Comparison of ENCODE assay signal across 23 cellular contexts in genomic region chr1:110055493-110056283, GRCh38. TPM values are rescaled to one million over a fixed set of nuclear protein-coding genes. Genes with fewer than 3 reads are reported as not detected.
DNase-seq lines count a peak whose midpoint lies in the region; ATAC-seq, FAIRE-seq and TF ChIP-seq lines count a peak whose summit lies in the region.
"Had no signal": no experiment of that assay in that cellular context is flagged by ENCODE, and none has a peak within 500 bp of the region (broad histone marks: within the 10 kb centered on the region; RNA-seq: fewer than 3 reads in every experiment).

No MANE protein-coding gene starts in this region.

- H3K9ac ChIP-seq in keratinocyte (ENCODE audit: control insufficient read depth, extremely low read depth, insufficient read depth, low read length) (no peak overlapping the region), HepG2 (ENCODE audit: insufficient read depth, low read depth, low read length) (no peak overlapping the region)

- no peak for TF ChIP-seq CTCF in activated CD8-positive, alpha-beta T cell treated with anti-CD3 and anti-CD28 coated beads for 36 hours (IDR thresholded peaks at IDR 0.05)
- TF ChIP-seq CTCF in cardiac fibroblast (IDR thresholded peaks at IDR 0.05; ENCODE audit: low read depth, low read length) (no peak), keratinocyte (optimal IDR thresholded peaks at IDR 0.05 in 1 of 3, IDR thresholded peaks at IDR 0.05 in 1 of 3, conservative IDR thresholded peaks at IDR 0.05 in 1 of 3; ENCODE audit: extremely low read depth in 1 of 3, insufficient read depth in 2 of 3, low read length in 3 of 3) (no peak), HepG2 (CRISPR knock-in tag; IDR thresholded peaks at IDR 0.05) (no peak)

- H3K4me3 ChIP-seq in cardiac fibroblast (replicated peaks in 1 of 2; ENCODE audit: low read depth in 2 of 2, low read length in 2 of 2) (no peak overlapping the region), keratinocyte (ENCODE audit: control insufficient read depth in 2 of 3, extremely low read depth in 1 of 3, insufficient read depth in 2 of 3, low read depth in 1 of 3, low read length in 3 of 3) (no peak overlapping the region), HepG2 (replicated peaks in 1 of 3; ENCODE audit: insufficient read depth in 1 of 3, low read depth in 2 of 3, low read length in 3 of 3) (no peak overlapping the region)
- H3K4me3 ChIP-seq: HAP-1, spleen had no signal

- no peak for DNase-seq in activated CD8-positive, alpha-beta T cell treated with anti-CD3 and anti-CD28 coated beads, Interleukin-2, amount 10 ng/mL, durations not matched to agents 7 days and 5 days
- DNase-seq in activated CD8-positive, alpha-beta T cell treated with anti-CD3 and anti-CD28 coated beads for 36 hours = no peak
- peak; percentile 22 to 59 for DNase-seq in cardiac fibroblast (ENCODE audit: low read depth in 2 of 2)
- no peak for DNase-seq in keratinocyte (ENCODE audit: low read depth, low spot score)
- DNase-seq in epidermal melanocyte (ENCODE audit: insufficient read length, low spot score) = no peak
- DNase-seq in HepG2 (ENCODE audit: low spot score) = no peak
- DNase-seq in HK-2 (ENCODE audit: unreplicated experiment) = no peak
- DNase-seq: activated CD4-positive, alpha-beta T cell treated with anti-CD3 and anti-CD28 coated beads, Interleukin-2, amount 50 U/mL, for 1 hour; activated naive CD4-positive, alpha-beta T cell treated with anti-CD3 and anti-CD28 coated beads, Interleukin-2, amount 10 ng/mL, durations not matched to agents 7 days and 5 days; activated T-cell treated with anti-CD3 and anti-CD28 coated beads for 4 hours; CD4-positive, alpha-beta T cell; left ventricle myocardium superior; NCI-H1417; NCI-H774; spleen had no signal

- no peak for TF ChIP-seq EP300 in HepG2 (IDR thresholded peaks at IDR 0.05; ENCODE audit: low read depth in 2 of 2, low read length in 2 of 2)
- no peak for TF ChIP-seq EP300 in HepG2 (CRISPR knock-in tag; IDR thresholded peaks at IDR 0.05; ENCODE audit: borderline replicate concordance)

- no peak for TF ChIP-seq RAD21 in HepG2 (CRISPR knock-in tag; IDR thresholded peaks at IDR 0.05)

- H3K4me1 ChIP-seq in keratinocyte (ENCODE audit: control insufficient read depth, extremely low read depth, insufficient read depth, low read length) = peaks cover 30% of the 10 kb centered on the region
- H3K4me1 ChIP-seq in HepG2 (ENCODE audit: insufficient read depth, low read length) = peaks cover 17% of the 10 kb centered on the region
- H3K4me1 ChIP-seq: HAP-1 had no signal

- H3K9me3 Mint-ChIP-seq in activated CD8-positive, alpha-beta T cell treated with anti-CD3 and anti-CD28 coated beads, Interleukin-2, amount 10 ng/mL, durations not matched to agents 7 days and 5 days (ENCODE audit: insufficient read depth) = no peaks in the 10 kb centered on the region
- no peaks in the 10 kb centered on the region for H3K9me3 Mint-ChIP-seq in activated CD8-positive, alpha-beta T cell treated with anti-CD3 and anti-CD28 coated beads for 36 hours
- H3K9me3 Mint-ChIP-seq: activated naive CD4-positive, alpha-beta T cell treated with anti-CD3 and anti-CD28 coated beads, Interleukin-2, amount 10 ng/mL, durations not matched to agents 7 days and 5 days; brain; CD4-positive, alpha-beta T cell had no signal

- no peaks in the 10 kb centered on the region for H3K27me3 Mint-ChIP-seq in activated CD8-positive, alpha-beta T cell treated with anti-CD3 and anti-CD28 coated beads, Interleukin-2, amount 10 ng/mL, durations not matched to agents 7 days and 5 days (ENCODE audit: low read depth)
- H3K27me3 Mint-ChIP-seq in activated CD8-positive, alpha-beta T cell treated with anti-CD3 and anti-CD28 coated beads for 36 hours = no peaks in the 10 kb centered on the region
- H3K27me3 Mint-ChIP-seq: activated naive CD4-positive, alpha-beta T cell treated with anti-CD3 and anti-CD28 coated beads, Interleukin-2, amount 10 ng/mL, durations not matched to agents 7 days and 5 days; CD4-positive, alpha-beta T cell had no signal

- H2AFZ ChIP-seq in keratinocyte (ENCODE audit: control insufficient read depth, low read length) = no peak overlapping the region
- no peak overlapping the region for H2AFZ ChIP-seq in HepG2 (ENCODE audit: low read length)

- intact Hi-C loops in activated CD8-positive, alpha-beta T cell treated with anti-CD3 and anti-CD28 coated beads for 36 hours (cut with micrococcal nuclease) = no loop called here
- intact Hi-C loops in HepG2 (cut with micrococcal nuclease; ENCODE audit: unreplicated experiment) = no loop called here

- peaks cover 8% of the 10 kb centered on the region for H3K9me1 ChIP-seq in keratinocyte (ENCODE audit: control insufficient read depth, extremely low read depth, insufficient read depth, low read length)

- H3K4me2 ChIP-seq in keratinocyte (ENCODE audit: control insufficient read depth, extremely low read depth, insufficient read depth, low read depth, low read length) (peak overlapping the region; percentile 59), HepG2 (ENCODE audit: low read depth, low read length) (no peak overlapping the region)

- H3K36me3 ChIP-seq in keratinocyte (ENCODE audit: control insufficient read depth in 2 of 2, extremely low read depth in 1 of 2, insufficient read depth in 2 of 2, low read length in 2 of 2) (peaks cover 34 to 60% of the 10 kb centered on the region in 2 experiments), HepG2 (replicated peaks in 1 of 2; ENCODE audit: control insufficient read depth in 1 of 2, insufficient read depth in 2 of 2, low read length in 2 of 2) (peaks cover 27 to 63% of the 10 kb centered on the region in 2 experiments)

- in situ Hi-C loops in HepG2 (cut with HindIII; ENCODE audit: extremely low pct_ligation_motif_present, low pct_unique_long_range_greater_than_20kb) = no loop called here

- dilution Hi-C loops in keratinocyte (cut with MboI; ENCODE audit: extremely low pct_ligation_motif_present, low sequenced_read_pairs) = no loop called here

- WGBS in HepG2 (ENCODE audit: low lambda C conversion rate) = 90% methylated on average over 5 of the region's 5 CpGs

- H3K79me2 ChIP-seq in keratinocyte (ENCODE audit: control insufficient read depth, insufficient read depth, low read length) (no peaks in the 10 kb centered on the region), HepG2 (ENCODE audit: insufficient read depth, low read length) (no peaks in the 10 kb centered on the region)

- no TSS peak for BruUV-seq in HepG2 (replicated peaks; lab: Mats Ljungman, UMichigan)

- H3K4me3 Mint-ChIP-seq in activated CD8-positive, alpha-beta T cell treated with anti-CD3 and anti-CD28 coated beads, Interleukin-2, amount 10 ng/mL, durations not matched to agents 7 days and 5 days = no peak overlapping the region
- H3K4me3 Mint-ChIP-seq in activated CD8-positive, alpha-beta T cell treated with anti-CD3 and anti-CD28 coated beads for 36 hours = no peak overlapping the region
- H3K4me3 Mint-ChIP-seq: activated naive CD4-positive, alpha-beta T cell treated with anti-CD3 and anti-CD28 coated beads, Interleukin-2, amount 10 ng/mL, durations not matched to agents 7 days and 5 days; brain; CD4-positive, alpha-beta T cell had no signal

- POLR2A ChIA-PET in activated CD8-positive, alpha-beta T cell treated with anti-CD3 and anti-CD28 coated beads, Interleukin-2, amount 10 ng/mL, durations not matched to agents 7 days and 5 days (lab: Charles Lee) = no interaction called here
- POLR2A ChIA-PET in activated CD8-positive, alpha-beta T cell treated with anti-CD3 and anti-CD28 coated beads for 36 hours (lab: Charles Lee) = interaction anchor here (0.7 kb wide), 1 partner anchor 36 kb away, joined by 3 read pairs; no protein-coding TSS in a partner anchor
- POLR2A ChIA-PET in HepG2 (lab: Yijun Ruan, JAX) = no interaction called here

- TF ChIP-seq POLR2A in HepG2 (IDR thresholded peaks at IDR 0.05; ENCODE audit: insufficient read depth in 1 of 2, low read depth in 2 of 2, low read length in 2 of 2) = no peak

- peaks cover 42% of the 10 kb centered on the region for H3K36me3 Mint-ChIP-seq in activated CD8-positive, alpha-beta T cell treated with anti-CD3 and anti-CD28 coated beads, Interleukin-2, amount 10 ng/mL, durations not matched to agents 7 days and 5 days (ENCODE audit: low read depth)
- peaks cover 37% of the 10 kb centered on the region for H3K36me3 Mint-ChIP-seq in activated CD8-positive, alpha-beta T cell treated with anti-CD3 and anti-CD28 coated beads for 36 hours (ENCODE audit: low read depth)

- H3K27ac ChIP-seq in keratinocyte (ENCODE audit: control insufficient read depth, insufficient read depth, low read length) (peak overlapping the region; percentile 6), HepG2 (ENCODE audit: extremely low read length, insufficient read depth, low read length) (no peak overlapping the region)
- H3K27ac ChIP-seq: 22Rv1 had no signal

- CTCF ChIA-PET in activated CD8-positive, alpha-beta T cell treated with anti-CD3 and anti-CD28 coated beads, Interleukin-2, amount 10 ng/mL, durations not matched to agents 7 days and 5 days (lab: Charles Lee) = interaction anchor here (1.3 to 5.6 kb wide), 3 partner anchors 20 to 405 kb away, joined by 4 to 40 read pairs (median 6); partner anchors contain the start of gene STRIP1
- CTCF ChIA-PET in activated CD8-positive, alpha-beta T cell treated with anti-CD3 and anti-CD28 coated beads for 36 hours (lab: Charles Lee) = interaction anchor here (1.7 to 12.4 kb wide), 6 partner anchors 9 to 107 kb away, joined by 4 to 251 read pairs (median 68); partner anchors contain the start of genes STRIP1 and UBL4B
- CTCF ChIA-PET in HepG2 (lab: Yijun Ruan, JAX; ENCODE audit: low intra/inter-chr PET ratio, low total read pairs) = interaction anchor here (3.5 kb wide), 1 partner anchor 50 kb away, joined by 20 read pairs; no protein-coding TSS in a partner anchor

- no peak for FAIRE-seq in keratinocyte (lab: Jason Lieb, UNC)
- no peak for FAIRE-seq in HepG2 (lab: Jason Lieb, UNC)
- FAIRE-seq: GM19239, TTC549 had no signal

- peak overlapping the region; percentile 50 for H3K27ac Mint-ChIP-seq in activated CD8-positive, alpha-beta T cell treated with anti-CD3 and anti-CD28 coated beads, Interleukin-2, amount 10 ng/mL, durations not matched to agents 7 days and 5 days
- H3K27ac Mint-ChIP-seq in activated CD8-positive, alpha-beta T cell treated with anti-CD3 and anti-CD28 coated beads for 36 hours = no peak overlapping the region
- H3K27ac Mint-ChIP-seq: activated naive CD4-positive, alpha-beta T cell treated with anti-CD3 and anti-CD28 coated beads, Interleukin-2, amount 10 ng/mL, durations not matched to agents 7 days and 5 days; brain; CD4-positive, alpha-beta T cell had no signal

- H4K20me1 ChIP-seq in keratinocyte (ENCODE audit: control insufficient read depth, extremely low read depth, insufficient read depth, low read length) (no peaks in the 10 kb centered on the region), HepG2 (ENCODE audit: insufficient read depth, low read length) (0 out of 2 replicates have a peak, but pooled peaks cover 3% of the 10 kb centered on the region)

- peaks cover 7% of the 10 kb centered on the region for H3K4me1 Mint-ChIP-seq in activated CD8-positive, alpha-beta T cell treated with anti-CD3 and anti-CD28 coated beads, Interleukin-2, amount 10 ng/mL, durations not matched to agents 7 days and 5 days (ENCODE audit: low read depth)
- H3K4me1 Mint-ChIP-seq in activated CD8-positive, alpha-beta T cell treated with anti-CD3 and anti-CD28 coated beads for 36 hours (ENCODE audit: low read depth) = no peaks in the 10 kb centered on the region
- H3K4me1 Mint-ChIP-seq: activated naive CD4-positive, alpha-beta T cell treated with anti-CD3 and anti-CD28 coated beads, Interleukin-2, amount 10 ng/mL, durations not matched to agents 7 days and 5 days had no signal

- H3K27me3 ChIP-seq in keratinocyte (ENCODE audit: control insufficient read depth, extremely low read depth, insufficient read depth, low read length) (no peaks in the 10 kb centered on the region), HepG2 (ENCODE audit: control insufficient read depth in 1 of 2, insufficient read depth in 2 of 2, low read length in 2 of 2) (no peaks in the 10 kb centered on the region)
- H3K27me3 ChIP-seq: spleen had no signal

- ATAC-seq in activated CD8-positive, alpha-beta T cell treated with anti-CD3 and anti-CD28 coated beads, Interleukin-2, amount 10 ng/mL, durations not matched to agents 7 days and 5 days = no peak
- no peak for ATAC-seq in activated CD8-positive, alpha-beta T cell treated with anti-CD3 and anti-CD28 coated beads for 36 hours
- ATAC-seq in HepG2 (no peak), HG03280 (IDR thresholded peaks at IDR 0.05; ENCODE audit: unreplicated experiment) (no peak)
- ATAC-seq: Panc1 had no signal

- H3K9me3 ChIP-seq in keratinocyte (ENCODE audit: control insufficient read depth, low read depth, low read length) (no peaks in the 10 kb centered on the region), HepG2 (ENCODE audit: low read length) (no peaks in the 10 kb centered on the region)
- H3K9me3 ChIP-seq: HAP-1, spleen had no signal

RNA-seq across cellular contexts. Expression of gene ALX3, which starts 14.8 kb away (rescaled TPM):
- not detected for total RNA-seq in activated CD8-positive, alpha-beta T cell treated with anti-CD3 and anti-CD28 coated beads, Interleukin-2, amount 10 ng/mL, durations not matched to agents 7 days and 5 days
- not detected for total RNA-seq in activated CD8-positive, alpha-beta T cell treated with anti-CD3 and anti-CD28 coated beads for 36 hours
- polyA plus RNA-seq in keratinocyte (not detected in 3 replicates), HepG2 (2011; rRNA removed) (not detected in 2 replicates)
- not detected for polyA plus RNA-seq in keratinocyte (2011; ENCODE audit: low read depth)
- polyA plus RNA-seq in keratinocyte (2011; cell fraction: cytosol; rRNA removed) = not detected in 2 replicates
- not detected in 2 replicates for polyA plus RNA-seq in keratinocyte (2011; cell fraction: nucleus; rRNA removed)
- not detected in 2 replicates for polyA plus RNA-seq in keratinocyte (2012; ENCODE audit: low replicate concordance)
- polyA minus RNA-seq in keratinocyte = not detected in 3 replicates
- not detected for polyA minus RNA-seq in keratinocyte (2011; cell fraction: cytosol; rRNA and poly(A)+ RNA removed)
- polyA minus RNA-seq in keratinocyte (2011; cell fraction: nucleus; rRNA and poly(A)+ RNA removed) = not detected in 2 replicates
- total RNA-seq in HepG2 (2016; rRNA removed; fragmentation: Illumina TruSeq; extraction: Trizol) = not detected in 2 replicates
- total RNA-seq in HepG2 (2016; cell fraction: cytosol; rRNA removed; fragmentation: Illumina TruSeq; extraction: Trizol; ENCODE audit: low read depth) = not detected in 2 replicates
- total RNA-seq in HepG2 (2016; cell fraction: insoluble cytoplasmic fraction; rRNA removed; fragmentation: Illumina TruSeq; extraction: Trizol) = not detected in 2 replicates
- total RNA-seq in HepG2 (2016; cell fraction: membrane; rRNA removed; fragmentation: Illumina TruSeq; extraction: Trizol) = not detected in 2 replicates
- not detected in 2 replicates for total RNA-seq in HepG2 (2016; cell fraction: nucleus; rRNA removed; fragmentation: Illumina TruSeq; extraction: Trizol)
- not detected in 2 replicates for polyA plus RNA-seq in HepG2 (2011; cell fraction: cytosol; rRNA removed)
- polyA plus RNA-seq in HepG2 (2011; cell fraction: nucleus; rRNA removed) = not detected in 2 replicates
- not detected in 2 replicates for polyA plus RNA-seq in HepG2 (2012)
- polyA plus RNA-seq in HepG2 (2016; cell fraction: cytosol; fragmentation: Illumina TruSeq; extraction: Trizol; ENCODE audit: low read depth) = not detected in 2 replicates
- not detected in 2 replicates for polyA plus RNA-seq in HepG2 (2016; cell fraction: insoluble cytoplasmic fraction; fragmentation: Illumina TruSeq; extraction: Trizol; ENCODE audit: low read depth)
- not detected in 2 replicates for polyA plus RNA-seq in HepG2 (2016; cell fraction: membrane; fragmentation: Illumina TruSeq; extraction: Trizol; ENCODE audit: low read depth)
- not detected in 2 replicates for polyA plus RNA-seq in HepG2 (2016; cell fraction: nucleus; fragmentation: Illumina TruSeq; extraction: Trizol; ENCODE audit: insufficient read depth, low read depth)
- not detected in 2 replicates for polyA minus RNA-seq in HepG2 (2011; rRNA and poly(A)+ RNA removed; ENCODE audit: low replicate concordance)
- not detected in 2 replicates for polyA minus RNA-seq in HepG2 (2011; cell fraction: cytosol; rRNA and poly(A)+ RNA removed)
- not detected in 2 replicates for polyA minus RNA-seq in HepG2 (2011; cell fraction: nucleus; rRNA and poly(A)+ RNA removed)
- total RNA-seq: CD4-positive, alpha-beta T cell; left ventricle myocardium superior; myocyte; spleen had no signal

RNA-seq across cellular contexts. Expression of gene STRIP1, which starts 21.3 kb away (rescaled TPM):
- 10 to 100 TPM; 33.2 to 35.9 TPM for total RNA-seq in activated CD8-positive, alpha-beta T cell treated with anti-CD3 and anti-CD28 coated beads, Interleukin-2, amount 10 ng/mL, durations not matched to agents 7 days and 5 days
- 10 to 100 TPM; 24.6 to 24.8 TPM for total RNA-seq in activated CD8-positive, alpha-beta T cell treated with anti-CD3 and anti-CD28 coated beads for 36 hours
- polyA plus RNA-seq in keratinocyte (24.6 to 31.8 TPM (median 28.9 TPM) in 3 replicates), HepG2 (2011; rRNA removed) (20.9 and 26.3 TPM in 2 replicates)
- polyA plus RNA-seq in keratinocyte (2011; ENCODE audit: low read depth) = 44.3 TPM
- 21.7 and 22.0 TPM in 2 replicates for polyA plus RNA-seq in keratinocyte (2011; cell fraction: cytosol; rRNA removed)
- polyA plus RNA-seq in keratinocyte (2011; cell fraction: nucleus; rRNA removed) = 69.0 and 72.7 TPM in 2 replicates
- polyA plus RNA-seq in keratinocyte (2012; ENCODE audit: low replicate concordance) = 20.3 and 21.5 TPM in 2 replicates
- 35.9 to 39.9 TPM (median 38.2 TPM) in 3 replicates for polyA minus RNA-seq in keratinocyte
- 17.8 TPM for polyA minus RNA-seq in keratinocyte (2011; cell fraction: cytosol; rRNA and poly(A)+ RNA removed)
- polyA minus RNA-seq in keratinocyte (2011; cell fraction: nucleus; rRNA and poly(A)+ RNA removed) = 39.6 and 53.4 TPM in 2 replicates
- total RNA-seq in HepG2 (2016; rRNA removed; fragmentation: Illumina TruSeq; extraction: Trizol) = 16.3 and 27.9 TPM in 2 replicates
- total RNA-seq in HepG2 (2016; cell fraction: cytosol; rRNA removed; fragmentation: Illumina TruSeq; extraction: Trizol; ENCODE audit: low read depth) = 6.2 and 7.1 TPM in 2 replicates
- total RNA-seq in HepG2 (2016; cell fraction: insoluble cytoplasmic fraction; rRNA removed; fragmentation: Illumina TruSeq; extraction: Trizol) = 14.0 and 27.8 TPM in 2 replicates
- 10.0 and 13.7 TPM in 2 replicates for total RNA-seq in HepG2 (2016; cell fraction: membrane; rRNA removed; fragmentation: Illumina TruSeq; extraction: Trizol)
- 37.6 and 44.2 TPM in 2 replicates for total RNA-seq in HepG2 (2016; cell fraction: nucleus; rRNA removed; fragmentation: Illumina TruSeq; extraction: Trizol)
- 15.1 and 16.2 TPM in 2 replicates for polyA plus RNA-seq in HepG2 (2011; cell fraction: cytosol; rRNA removed)
- 91.2 and 91.4 TPM in 2 replicates for polyA plus RNA-seq in HepG2 (2011; cell fraction: nucleus; rRNA removed)
- polyA plus RNA-seq in HepG2 (2012) = 16.7 and 21.2 TPM in 2 replicates
- 1.0 and 1.3 TPM in 2 replicates for polyA plus RNA-seq in HepG2 (2016; cell fraction: cytosol; fragmentation: Illumina TruSeq; extraction: Trizol; ENCODE audit: low read depth)
- 10.0 and 11.4 TPM in 2 replicates for polyA plus RNA-seq in HepG2 (2016; cell fraction: insoluble cytoplasmic fraction; fragmentation: Illumina TruSeq; extraction: Trizol; ENCODE audit: low read depth)
- 2.5 and 2.7 TPM in 2 replicates for polyA plus RNA-seq in HepG2 (2016; cell fraction: membrane; fragmentation: Illumina TruSeq; extraction: Trizol; ENCODE audit: low read depth)
- 50.1 TPM in 2 replicates for polyA plus RNA-seq in HepG2 (2016; cell fraction: nucleus; fragmentation: Illumina TruSeq; extraction: Trizol; ENCODE audit: insufficient read depth, low read depth)
- 42.0 and 70.7 TPM in 2 replicates for polyA minus RNA-seq in HepG2 (2011; rRNA and poly(A)+ RNA removed; ENCODE audit: low replicate concordance)
- 12.7 and 13.3 TPM in 2 replicates for polyA minus RNA-seq in HepG2 (2011; cell fraction: cytosol; rRNA and poly(A)+ RNA removed)
- 70.0 and 73.5 TPM in 2 replicates for polyA minus RNA-seq in HepG2 (2011; cell fraction: nucleus; rRNA and poly(A)+ RNA removed)

RNA-seq across cellular contexts. Expression of gene UBL4B, which starts 56.6 kb away (rescaled TPM):
- total RNA-seq in activated CD8-positive, alpha-beta T cell treated with anti-CD3 and anti-CD28 coated beads, Interleukin-2, amount 10 ng/mL, durations not matched to agents 7 days and 5 days = not detected
- total RNA-seq in activated CD8-positive, alpha-beta T cell treated with anti-CD3 and anti-CD28 coated beads for 36 hours = not detected
- polyA plus RNA-seq in keratinocyte (not detected in 3 replicates), HepG2 (2011; rRNA removed) (not detected in 2 replicates)
- polyA plus RNA-seq in keratinocyte (2011; ENCODE audit: low read depth) = not detected
- polyA plus RNA-seq in keratinocyte (2011; cell fraction: cytosol; rRNA removed) = not detected in 2 replicates
- polyA plus RNA-seq in keratinocyte (2011; cell fraction: nucleus; rRNA removed) = not detected in 2 replicates
- not detected in 2 replicates for polyA plus RNA-seq in keratinocyte (2012; ENCODE audit: low replicate concordance)
- polyA minus RNA-seq in keratinocyte = not detected in 3 replicates
- polyA minus RNA-seq in keratinocyte (2011; cell fraction: cytosol; rRNA and poly(A)+ RNA removed) = not detected
- not detected in 2 replicates for polyA minus RNA-seq in keratinocyte (2011; cell fraction: nucleus; rRNA and poly(A)+ RNA removed)
- total RNA-seq in HepG2 (2016; rRNA removed; fragmentation: Illumina TruSeq; extraction: Trizol) = not detected in 2 replicates
- total RNA-seq in HepG2 (2016; cell fraction: cytosol; rRNA removed; fragmentation: Illumina TruSeq; extraction: Trizol; ENCODE audit: low read depth) = not detected in 2 replicates
- total RNA-seq in HepG2 (2016; cell fraction: insoluble cytoplasmic fraction; rRNA removed; fragmentation: Illumina TruSeq; extraction: Trizol) = not detected in 2 replicates
- total RNA-seq in HepG2 (2016; cell fraction: membrane; rRNA removed; fragmentation: Illumina TruSeq; extraction: Trizol) = not detected in 2 replicates
- not detected in 2 replicates for total RNA-seq in HepG2 (2016; cell fraction: nucleus; rRNA removed; fragmentation: Illumina TruSeq; extraction: Trizol)
- polyA plus RNA-seq in HepG2 (2011; cell fraction: cytosol; rRNA removed) = not detected in 2 replicates
- polyA plus RNA-seq in HepG2 (2011; cell fraction: nucleus; rRNA removed) = not detected in 2 replicates
- not detected in 2 replicates for polyA plus RNA-seq in HepG2 (2012)
- not detected in 2 replicates for polyA plus RNA-seq in HepG2 (2016; cell fraction: cytosol; fragmentation: Illumina TruSeq; extraction: Trizol; ENCODE audit: low read depth)
- polyA plus RNA-seq in HepG2 (2016; cell fraction: insoluble cytoplasmic fraction; fragmentation: Illumina TruSeq; extraction: Trizol; ENCODE audit: low read depth) = not detected in 2 replicates
- polyA plus RNA-seq in HepG2 (2016; cell fraction: membrane; fragmentation: Illumina TruSeq; extraction: Trizol; ENCODE audit: low read depth) = not detected in 2 replicates
- not detected in 2 replicates for polyA plus RNA-seq in HepG2 (2016; cell fraction: nucleus; fragmentation: Illumina TruSeq; extraction: Trizol; ENCODE audit: insufficient read depth, low read depth)
- polyA minus RNA-seq in HepG2 (2011; rRNA and poly(A)+ RNA removed; ENCODE audit: low replicate concordance) = not detected in 2 replicates
- polyA minus RNA-seq in HepG2 (2011; cell fraction: cytosol; rRNA and poly(A)+ RNA removed) = not detected in 2 replicates
- not detected in 2 replicates for polyA minus RNA-seq in HepG2 (2011; cell fraction: nucleus; rRNA and poly(A)+ RNA removed)
- total RNA-seq: CD4-positive, alpha-beta T cell; left ventricle myocardium superior; myocyte; spleen had no signal
- polyA plus RNA-seq: spleen had no signal

Comparison
In these comparisons a context has a peak if more than half of its experiments do, and no peak if none do; other contexts are left out.
1. DNase-seq: peak in cardiac fibroblast (2 of 2); none in activated CD8-positive, alpha-beta T cell treated with anti-CD3 and anti-CD28 coated beads, Interleukin-2, amount 10 ng/mL, durations not matched to agents 7 days and 5 days (single experiment), activated CD8-positive, alpha-beta T cell treated with anti-CD3 and anti-CD28 coated beads for 36 hours (single experiment), keratinocyte (single experiment), epidermal melanocyte (single experiment), HepG2 (single experiment) and HK-2 (single experiment).